8 cellular contexts compared by ENCODE assay signal in the genomic region with DNA sequence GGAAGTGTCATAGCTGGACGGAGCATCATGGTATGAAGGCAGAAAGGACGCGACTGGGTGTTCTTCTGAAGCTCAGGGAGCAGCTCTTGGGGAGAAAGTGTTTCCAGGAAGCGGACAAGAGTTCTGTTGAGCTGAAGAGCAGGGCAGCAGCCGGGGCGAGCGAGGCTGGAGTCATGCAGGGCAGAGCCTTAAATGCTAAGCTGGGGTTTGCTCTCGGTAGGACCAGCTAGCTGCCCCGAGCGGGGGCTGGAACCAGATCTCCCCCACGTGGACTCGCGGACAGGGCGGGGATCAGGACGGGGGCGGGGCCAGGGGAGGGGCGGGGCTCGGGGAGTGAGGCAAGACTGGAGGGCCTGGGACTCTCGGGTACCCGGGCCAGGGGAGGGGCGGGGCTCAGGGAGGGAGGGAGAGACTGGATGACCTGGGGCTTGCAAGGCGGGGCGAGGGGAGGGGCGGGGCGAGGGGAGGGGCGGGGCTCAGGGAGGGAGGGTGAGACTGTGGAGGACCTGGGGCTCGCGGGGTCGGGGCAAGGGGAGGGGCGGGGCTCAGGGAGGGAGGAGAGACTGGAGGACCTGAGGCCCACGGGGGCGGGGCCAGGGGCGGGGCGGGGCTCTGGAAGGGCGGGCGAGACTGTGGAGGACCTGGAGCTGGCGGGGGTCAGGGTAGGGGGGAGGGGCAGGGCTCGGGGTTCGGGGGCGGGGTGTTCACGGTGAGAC. TPM values are rescaled to one million over a fixed set of nuclear protein-coding genes. Genes with fewer than 3 reads are reported as not detected.
DNase-seq lines count a peak whose midpoint lies in the region; ATAC-seq and TF ChIP-seq lines count a peak whose summit lies in the region.

No MANE protein-coding gene starts in this region.

- H3K27me3 Mint-ChIP-seq in activated naive CD8-positive, alpha-beta T cell treated with anti-CD3 and anti-CD28 coated beads, Interleukin-2, amount 10 ng/mL, durations not matched to agents 7 days and 5 days = peaks cover 6% of the 10 kb centered on the region

- H3K79me2 ChIP-seq in SU-DHL-6 (ENCODE audit: insufficient read depth, low read length) = no peaks in the 10 kb centered on the region

- H3K4me3 Mint-ChIP-seq in activated naive CD8-positive, alpha-beta T cell treated with anti-CD3 and anti-CD28 coated beads, Interleukin-2, amount 10 ng/mL, durations not matched to agents 7 days and 5 days = peak overlapping the region; percentile 94

- H3K27me3 ChIP-seq in SU-DHL-6 (ENCODE audit: low read length) = no peaks in the 10 kb centered on the region
- no peaks in the 10 kb centered on the region for H3K27me3 ChIP-seq in ovary
- H3K27me3 ChIP-seq in thymus (ENCODE audit: control insufficient read depth, insufficient read depth) = no peaks in the 10 kb centered on the region

- peak overlapping the region; percentile 76 for H3K4me2 ChIP-seq in SU-DHL-6 (ENCODE audit: low read depth, low read length, poor library complexity, severe bottlenecking)

- peak; percentile 76 for ATAC-seq in activated naive CD8-positive, alpha-beta T cell treated with anti-CD3 and anti-CD28 coated beads, Interleukin-2, amount 10 ng/mL, durations not matched to agents 7 days and 5 days (ENCODE audit: low read depth)
- ATAC-seq in Right ventricle myocardium superior (ENCODE audit: poor library complexity) = peak; percentile 93

- H4K20me1 ChIP-seq in SU-DHL-6 (ENCODE audit: low read depth, low read length) = no peaks in the 10 kb centered on the region

- TF ChIP-seq CTCF in SU-DHL-6 (IDR thresholded peaks at IDR 0.05; ENCODE audit: insufficient read depth, low read length, poor library complexity, severe bottlenecking) (no peak), ovary (IDR thresholded peaks at IDR 0.05) (no peak)

- intact Hi-C loops in Right ventricle myocardium superior (cut with DNase I) = no loop called here
- intact Hi-C loops in ovary (cut with DNase I) = loop anchor here in 1 of 4 donors (5.0 kb wide), 1 partner anchor 95 kb away; a partner anchor contains a TSS

- POLR2A ChIA-PET in activated naive CD8-positive, alpha-beta T cell treated with anti-CD3 and anti-CD28 coated beads, Interleukin-2, amount 10 ng/mL, durations not matched to agents 7 days and 5 days (lab: Charles Lee) = interaction anchor here (0.6 to 2.1 kb wide), 3 partner anchors 8 to 93 kb away, joined by 3 to 12 read pairs (median 3); a partner anchor contains a TSS

- no peak for TF ChIP-seq POLR2A in ovary (IDR thresholded peaks at IDR 0.05)

- no peaks in the 10 kb centered on the region for H3K9me3 ChIP-seq in SU-DHL-6 (ENCODE audit: insufficient read depth, low read length)
- H3K9me3 ChIP-seq in ovary = no peaks in the 10 kb centered on the region
- no peaks in the 10 kb centered on the region for H3K9me3 ChIP-seq in thymus (ENCODE audit: control insufficient read depth)

- WGBS in ovary, 3 donors = 0 to 2% (median 1%) methylated on average over 19 to 35 of the region's 41 CpGs
- 2% methylated on average over 38 of the region's 41 CpGs for WGBS in thymus

- H3F3A ChIP-seq in SU-DHL-6 (ENCODE audit: insufficient read depth) = 0 out of 2 replicates have a peak, but pooled peaks cover 5% of the 10 kb centered on the region

- H3K9ac ChIP-seq in SU-DHL-6 (ENCODE audit: low read length) = peak overlapping the region; percentile 66

- peaks cover 24% of the 10 kb centered on the region for H3K4me1 Mint-ChIP-seq in activated naive CD8-positive, alpha-beta T cell treated with anti-CD3 and anti-CD28 coated beads, Interleukin-2, amount 10 ng/mL, durations not matched to agents 7 days and 5 days

- no peaks in the 10 kb centered on the region for H3K9me2 ChIP-seq in SU-DHL-6 (replicated peaks; ENCODE audit: insufficient read depth, low read length)

- no peak for TF ChIP-seq EP300 in ovary (IDR thresholded peaks at IDR 0.05)

- peak overlapping the region; percentile 78 for H3K4me3 ChIP-seq in SU-DHL-6 (ENCODE audit: insufficient read depth, low read length, poor library complexity, severe bottlenecking)
- peak overlapping the region; percentile 73 for H3K4me3 ChIP-seq in ovary
- H3K4me3 ChIP-seq in thymus (ENCODE audit: low read length) = peak overlapping the region; percentile 62

- H3K27ac Mint-ChIP-seq in activated naive CD8-positive, alpha-beta T cell treated with anti-CD3 and anti-CD28 coated beads, Interleukin-2, amount 10 ng/mL, durations not matched to agents 7 days and 5 days = peak overlapping the region; percentile 49

- H3K4me1 ChIP-seq in ovary (ENCODE audit: insufficient read depth) = peaks cover 1% of the 10 kb centered on the region
- H3K4me1 ChIP-seq in thymus (ENCODE audit: control insufficient read depth, insufficient read depth, low read length) = peaks cover 8% of the 10 kb centered on the region

- DNase-seq in EH (ENCODE audit: low read depth) (peak; percentile 95), HCEC 1CT (peak; percentile 91), NAMALWA (ENCODE audit: low spot score) (peak; percentile 94), Right ventricle myocardium superior (peak; percentile 98), ovary (peak; percentile 96 to 99 (median 98))
- peak; percentile 82 for DNase-seq in activated naive CD8-positive, alpha-beta T cell treated with anti-CD3 and anti-CD28 coated beads, Interleukin-2, amount 10 ng/mL, durations not matched to agents 7 days and 5 days

- H3K27ac ChIP-seq in SU-DHL-6 (ENCODE audit: low read depth, low read length) (no peak overlapping the region), ovary (peak overlapping the region; percentile 47 to 88), thymus (ENCODE audit: low read depth) (peak overlapping the region; percentile 38)

- H3K36me3 ChIP-seq in SU-DHL-6 (ENCODE audit: low read length) (no peaks in the 10 kb centered on the region), ovary (no peaks in the 10 kb centered on the region), thymus (ENCODE audit: control insufficient read depth, insufficient read depth) (no peaks in the 10 kb centered on the region)

- H2AFZ ChIP-seq in SU-DHL-6 (ENCODE audit: low read depth, low read length, severe bottlenecking) = peak overlapping the region; percentile 93

- H3K36me3 Mint-ChIP-seq in activated naive CD8-positive, alpha-beta T cell treated with anti-CD3 and anti-CD28 coated beads, Interleukin-2, amount 10 ng/mL, durations not matched to agents 7 days and 5 days = peaks cover 12% of the 10 kb centered on the region

- H3K9me3 Mint-ChIP-seq in activated naive CD8-positive, alpha-beta T cell treated with anti-CD3 and anti-CD28 coated beads, Interleukin-2, amount 10 ng/mL, durations not matched to agents 7 days and 5 days = no peaks in the 10 kb centered on the region

RNA-seq across cellular contexts. Expression of a gene that starts 0.5 kb away (rescaled TPM):
- total RNA-seq in activated naive CD8-positive, alpha-beta T cell treated with anti-CD3 and anti-CD28 coated beads, Interleukin-2, amount 10 ng/mL, durations not matched to agents 7 days and 5 days = 10 to 100 TPM; 32.0 to 34.6 TPM
- total RNA-seq in Right ventricle myocardium superior = 28.2 TPM
- total RNA-seq in ovary = 10 to 100 TPM; 19.0 to 47.2 (median 42.8) TPM
- 10 to 100 TPM; 23.2 to 25.9 TPM for polyA plus RNA-seq in ovary
- 18.3 TPM for polyA plus RNA-seq in thymus
